1 cellular context compared by ENCODE assay signal in the genomic region with DNA sequence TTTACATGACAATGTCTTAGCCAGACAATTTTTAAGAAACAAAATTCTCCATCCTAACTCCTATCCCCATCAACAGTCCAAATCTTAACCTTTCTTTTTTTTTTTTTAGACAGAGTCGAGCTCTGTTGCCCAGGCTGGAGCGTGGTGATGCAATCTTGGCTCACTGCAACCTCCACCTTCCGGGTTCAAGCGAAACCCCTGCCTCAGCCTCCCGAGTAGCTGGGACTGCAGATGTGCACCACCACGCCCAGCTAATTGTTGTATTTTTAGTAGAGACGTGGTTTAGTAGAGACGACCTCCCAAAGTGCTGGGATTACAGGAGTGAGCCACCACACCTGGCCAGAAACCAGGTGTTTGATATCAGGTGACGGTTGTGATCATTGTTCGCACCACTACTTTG.
TF ChIP-seq lines count a peak whose summit lies in the region.

No MANE protein-coding gene starts in this region.

TF ChIP-seq in H1, 55 proteins besides CTCF, POLR2A, EP300 and RAD21:
- TF ChIP-seq KDM5A (IDR thresholded peaks at IDR 0.05; ENCODE audit: low read length), result no peak
- TF ChIP-seq ATF2 (IDR thresholded peaks at IDR 0.05; ENCODE audit: low read length), result no peak
- TF ChIP-seq CEBPB (IDR thresholded peaks at IDR 0.05; ENCODE audit: low read depth, low read length), result peak; percentile 75
